Comparison of ENCODE assay signal across 1 cellular context in genomic region chr11:452203-452744, GRCh38.
TF ChIP-seq lines count a peak whose summit lies in the region.

No MANE protein-coding gene starts in this region.

TF ChIP-seq in HCT116, 20 proteins besides CTCF, POLR2A, EP300 and RAD21:
- TF ChIP-seq SRF (IDR thresholded peaks at IDR 0.05; ENCODE audit: low read depth) (no peak), CEBPB (IDR thresholded peaks at IDR 0.05; ENCODE audit: low read depth) (no peak), CBX3 (IDR thresholded peaks at IDR 0.05; ENCODE audit: low read depth) (no peak), EGR1 (IDR thresholded peaks at IDR 0.05; ENCODE audit: low read depth) (no peak), SIN3A (IDR thresholded peaks at IDR 0.05; ENCODE audit: low read depth) (no peak), EZH2phosphoT487 (IDR thresholded peaks at IDR 0.05; ENCODE audit: borderline replicate concordance) (no peak), YY1 (IDR thresholded peaks at IDR 0.05; ENCODE audit: extremely low read depth, insufficient replicate concordance, low read depth, low read length) (no peak), MAX (IDR thresholded peaks at IDR 0.05) (no peak), ZNF274 (IDR thresholded peaks at IDR 0.05; ENCODE audit: low read depth, low read length) (no peak), REST (IDR thresholded peaks at IDR 0.05; ENCODE audit: low read depth) (no peak), TCF7L2 (IDR thresholded peaks at IDR 0.05; ENCODE audit: borderline replicate concordance, extremely low read depth, insufficient read depth, insufficient read length) (no peak), POLR2AphosphoS5 (IDR thresholded peaks at IDR 0.05; ENCODE audit: low read depth, low read length) (no peak), FOSL1 (IDR thresholded peaks at IDR 0.05; ENCODE audit: low read depth) (no peak), SP1 (IDR thresholded peaks at IDR 0.05; ENCODE audit: low read depth) (no peak)
- TF ChIP-seq, protein P1, sequence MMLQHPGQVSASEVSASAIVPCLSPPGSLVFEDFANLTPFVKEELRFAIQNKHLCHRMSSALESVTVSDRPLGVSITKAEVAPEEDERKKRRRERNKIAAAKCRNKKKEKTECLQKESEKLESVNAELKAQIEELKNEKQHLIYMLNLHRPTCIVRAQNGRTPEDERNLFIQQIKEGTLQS (IDR thresholded peaks at IDR 0.05): no peak
